Comparison of ENCODE assay signal across 11 cellular contexts in the genomic region with DNA sequence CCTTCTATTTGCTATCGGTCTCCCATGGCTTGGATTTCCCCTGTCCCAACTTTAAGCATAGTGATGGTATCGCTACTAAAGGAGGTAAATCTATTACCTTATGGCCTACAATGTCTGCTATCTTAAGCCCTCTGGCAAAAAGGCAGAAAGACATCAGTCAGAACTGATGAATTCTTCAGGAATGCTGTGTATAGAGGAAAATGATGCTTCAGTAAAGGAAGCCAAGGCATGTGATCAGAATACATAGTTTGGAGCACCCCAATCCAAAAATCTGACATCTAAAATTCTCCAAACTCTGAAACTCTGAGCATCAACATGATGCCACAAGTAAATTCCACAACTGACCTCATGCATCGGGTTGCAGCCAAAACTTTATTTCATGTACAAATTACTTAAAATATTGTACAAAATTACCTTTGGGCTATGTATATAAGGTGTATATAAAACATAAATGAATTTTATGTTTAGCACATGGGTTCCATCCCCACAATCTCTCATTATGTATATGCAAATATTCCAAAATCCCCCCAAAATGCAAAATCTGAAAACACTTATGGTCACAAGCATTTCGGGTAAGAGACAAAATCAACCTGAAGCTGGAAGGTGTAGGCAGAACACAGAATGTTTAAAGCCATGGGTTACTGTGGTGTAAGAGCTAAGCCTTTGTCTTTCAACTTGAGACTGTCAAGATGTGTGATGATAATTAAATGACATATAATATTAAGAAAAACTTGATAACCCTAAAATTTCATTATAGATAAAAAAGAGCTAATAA.
DNase-seq lines count a peak whose midpoint lies in the region; ATAC-seq and TF ChIP-seq lines count a peak whose summit lies in the region.
"Had no signal": no experiment of that assay in that cellular context is flagged by ENCODE, and none has a peak within 500 bp of the region (broad histone marks: within the 10 kb centered on the region; RNA-seq: fewer than 3 reads in every experiment).

No MANE protein-coding gene starts in this region.

- H3K36me3 Mint-ChIP-seq in chondrocyte (ENCODE audit: low read depth) = no peaks in the 10 kb centered on the region

- H3K27ac Mint-ChIP-seq in chondrocyte (ENCODE audit: unreplicated experiment) = peak overlapping the region; percentile 49

- TF ChIP-seq CTCF in chondrocyte (IDR thresholded peaks at IDR 0.05) = no peak
- no peak for TF ChIP-seq CTCF in omental fat pad (IDR thresholded peaks at IDR 0.05)

- no peak overlapping the region for H3K4me3 Mint-ChIP-seq in chondrocyte (ENCODE audit: unreplicated experiment)

- H3K27me3 Mint-ChIP-seq in chondrocyte (ENCODE audit: low read depth) = no peaks in the 10 kb centered on the region

- peaks cover 58% of the 10 kb centered on the region for H3K4me1 Mint-ChIP-seq in chondrocyte (ENCODE audit: low read depth)

- no peaks in the 10 kb centered on the region for H3K9me3 Mint-ChIP-seq in chondrocyte (ENCODE audit: low read depth)

- ATAC-seq in omental fat pad (ENCODE audit: low FRiP score) = peak; percentile 62
- no peak for ATAC-seq in GM21526 (IDR thresholded peaks at IDR 0.05; ENCODE audit: low FRiP score, unreplicated experiment)
- ATAC-seq: esophagus mucosa, HCT116 had no signal

- DNase-seq in EL (peak; percentile 83), NCI-H226 (peak; percentile 92), chondrocyte (ENCODE audit: low spot score) (no peak), omental fat pad (ENCODE audit: low spot score) (no peak), kidney glomerular epithelial cell (lab: John Stamatoyannopoulos, UW) (no peak), pons (ENCODE audit: low spot score) (no peak), MV-4-11 (lab: John Stamatoyannopoulos, UW) (no peak)
- DNase-seq: amygdala had no signal

Comparison
In these comparisons a context has a peak if more than half of its experiments do, and no peak if none do; other contexts are left out.
1. DNase-seq: peak in EL (single experiment) and NCI-H226 (single experiment); none in chondrocyte (single experiment), omental fat pad (single experiment), kidney glomerular epithelial cell (single experiment), pons (single experiment) and MV-4-11 (single experiment).